25 cellular contexts compared by ENCODE assay signal in genomic region chr15:47398115-47398514, GRCh38.
"Had no signal": no experiment of that assay in that cellular context is flagged by ENCODE, and none has a peak within 500 bp of the region (broad histone marks: within the 10 kb centered on the region; RNA-seq: fewer than 3 reads in every experiment).

No MANE protein-coding gene starts in this region.

- H3K4me3 ChIP-seq: SJSA1 had no signal

- H3K27ac ChIP-seq: SJSA1 had no signal

- H3K27ac Mint-ChIP-seq: activated CD4-positive, alpha-beta memory T cell treated with anti-CD3 and anti-CD28 coated beads for 36 hours; activated CD4-positive, alpha-beta T cell treated with anti-CD3 and anti-CD28 coated beads, Interleukin-2, amount 10 ng/mL, durations not matched to agents 7 days and 5 days; activated naive CD4-positive, alpha-beta T cell treated with anti-CD3 and anti-CD28 coated beads, Interleukin-2, amount 10 ng/mL, durations not matched to agents 7 days and 5 days; activated naive CD8-positive, alpha-beta T cell treated with anti-CD3 and anti-CD28 coated beads for 36 hours; activated T-helper 17 cell treated with anti-CD3 and anti-CD28 coated beads, Interleukin-2, amount 50 U/mL, for 72 hours; T-cell had no signal

- H3K36me3 ChIP-seq: SJSA1 had no signal

- H3K9me3 Mint-ChIP-seq: activated CD4-positive, alpha-beta memory T cell treated with anti-CD3 and anti-CD28 coated beads for 36 hours; activated CD4-positive, alpha-beta T cell treated with anti-CD3 and anti-CD28 coated beads, Interleukin-2, amount 10 ng/mL, durations not matched to agents 7 days and 5 days; activated naive CD4-positive, alpha-beta T cell treated with anti-CD3 and anti-CD28 coated beads, Interleukin-2, amount 10 ng/mL, durations not matched to agents 7 days and 5 days; activated naive CD8-positive, alpha-beta T cell treated with anti-CD3 and anti-CD28 coated beads for 36 hours; activated T-helper 17 cell treated with anti-CD3 and anti-CD28 coated beads, Interleukin-2, amount 50 U/mL, for 72 hours had no signal

- H3K9me3 ChIP-seq: SJSA1 had no signal

- H3K4me1 ChIP-seq: SJSA1 had no signal

- H3K27me3 ChIP-seq: SJSA1 had no signal

- H3K36me3 Mint-ChIP-seq: activated CD4-positive, alpha-beta memory T cell treated with anti-CD3 and anti-CD28 coated beads for 36 hours; activated naive CD4-positive, alpha-beta T cell treated with anti-CD3 and anti-CD28 coated beads, Interleukin-2, amount 10 ng/mL, durations not matched to agents 7 days and 5 days; activated naive CD8-positive, alpha-beta T cell treated with anti-CD3 and anti-CD28 coated beads for 36 hours; T-cell had no signal

- H3K27me3 Mint-ChIP-seq: activated CD4-positive, alpha-beta memory T cell treated with anti-CD3 and anti-CD28 coated beads for 36 hours; activated CD4-positive, alpha-beta T cell treated with anti-CD3 and anti-CD28 coated beads, Interleukin-2, amount 10 ng/mL, durations not matched to agents 7 days and 5 days; activated naive CD4-positive, alpha-beta T cell treated with anti-CD3 and anti-CD28 coated beads, Interleukin-2, amount 10 ng/mL, durations not matched to agents 7 days and 5 days; activated naive CD8-positive, alpha-beta T cell treated with anti-CD3 and anti-CD28 coated beads for 36 hours; activated T-helper 17 cell treated with anti-CD3 and anti-CD28 coated beads, Interleukin-2, amount 50 U/mL, for 72 hours; central memory CD8-positive, alpha-beta T cell had no signal

- DNase-seq: activated CD4-positive, alpha-beta memory T cell treated with anti-CD3 and anti-CD28 coated beads for 36 hours; activated CD4-positive, alpha-beta T cell treated with anti-CD3 and anti-CD28 coated beads, Interleukin-2, amount 10 ng/mL, durations not matched to agents 7 days and 5 days; activated CD4-positive, CD25-positive, alpha-beta regulatory T cell; activated CD8-positive, alpha-beta memory T cell treated with anti-CD3 and anti-CD28 coated beads for 24 hours; activated gamma-delta T cell; activated naive CD4-positive, alpha-beta T cell treated with anti-CD3 and anti-CD28 coated beads, Interleukin-2, amount 10 ng/mL, durations not matched to agents 7 days and 5 days; activated naive CD8-positive, alpha-beta T cell treated with anti-CD3 and anti-CD28 coated beads for 36 hours; activated T-cell treated with anti-CD3 and anti-CD28 coated beads, Interleukin-2, amount 50 U/mL, for 48 hours; NCI-H1048; NCI-H146; NCI-H1930; NCI-H2107; NCI-H2171 treated with DMSO at 0.1 percent for 48 hours; NCI-H226; NCI-H526 treated with DMSO at 0.1 percent for 48 hours; NCI-H82; RPMI8226; SHP77; T-cell; T-helper 2 cell; T1000 had no signal

- H3K4me3 Mint-ChIP-seq: activated CD4-positive, alpha-beta memory T cell treated with anti-CD3 and anti-CD28 coated beads for 36 hours; activated CD4-positive, alpha-beta T cell treated with anti-CD3 and anti-CD28 coated beads, Interleukin-2, amount 10 ng/mL, durations not matched to agents 7 days and 5 days; activated naive CD4-positive, alpha-beta T cell treated with anti-CD3 and anti-CD28 coated beads, Interleukin-2, amount 10 ng/mL, durations not matched to agents 7 days and 5 days; activated naive CD8-positive, alpha-beta T cell treated with anti-CD3 and anti-CD28 coated beads for 36 hours; activated T-helper 17 cell treated with anti-CD3 and anti-CD28 coated beads, Interleukin-2, amount 50 U/mL, for 72 hours; central memory CD8-positive, alpha-beta T cell; T-cell had no signal

- ATAC-seq: activated T-helper 17 cell treated with anti-CD3 and anti-CD28 coated beads, Interleukin-2, amount 50 U/mL, for 72 hours; Panc1; T-cell had no signal

- H3K4me1 Mint-ChIP-seq: activated CD4-positive, alpha-beta T cell treated with anti-CD3 and anti-CD28 coated beads, Interleukin-2, amount 10 ng/mL, durations not matched to agents 7 days and 5 days; activated naive CD4-positive, alpha-beta T cell treated with anti-CD3 and anti-CD28 coated beads, Interleukin-2, amount 10 ng/mL, durations not matched to agents 7 days and 5 days; activated naive CD8-positive, alpha-beta T cell treated with anti-CD3 and anti-CD28 coated beads for 36 hours; activated T-helper 17 cell treated with anti-CD3 and anti-CD28 coated beads, Interleukin-2, amount 50 U/mL, for 72 hours; central memory CD8-positive, alpha-beta T cell; T-cell had no signal
